ENCODE assay signal across 12 cellular contexts in genomic region chr1:93575586-93576271, GRCh38.
DNase-seq lines count a peak whose midpoint lies in the region; ATAC-seq and TF ChIP-seq lines count a peak whose summit lies in the region.
"Had no signal": no experiment of that assay in that cellular context is flagged by ENCODE, and none has a peak within 500 bp of the region (broad histone marks: within the 10 kb centered on the region; RNA-seq: fewer than 3 reads in every experiment).

No MANE protein-coding gene starts in this region.

- H3K27me3 Mint-ChIP-seq in WTC11 (ENCODE audit: low read depth) = no peaks in the 10 kb centered on the region
- H3K27me3 Mint-ChIP-seq: naive thymus-derived CD4-positive, alpha-beta T cell had no signal

- DNase-seq in D341Med (ENCODE audit: low spot score) = peak; percentile 8
- DNase-seq in NCI-H1105 treated with DMSO at 0.1 percent for 48 hours (lab: John Stamatoyannopoulos, UW) = peak; percentile 87
- DNase-seq in WTC11 (ENCODE audit: low spot score) = no peak
- DNase-seq in left kidney (ENCODE audit: low read depth, low spot score) = peak; percentile 19
- no peak for DNase-seq in stimulated activated CD4-positive, alpha-beta T cell treated with anti-CD3 and anti-CD28 coated beads, Interleukin-12 subunit alpha, Interleukin-12 subunit beta, amount 100 ng/mL, for 4 hours
- DNase-seq in uterus = no peak
- DNase-seq: activated CD4-positive, alpha-beta T cell treated with anti-CD3 and anti-CD28 coated beads for 48 hours; activated gamma-delta T cell; KG1; naive thymus-derived CD4-positive, alpha-beta T cell had no signal

- peaks cover 14% of the 10 kb centered on the region for H3K36me3 Mint-ChIP-seq in WTC11
- H3K36me3 Mint-ChIP-seq: naive thymus-derived CD4-positive, alpha-beta T cell had no signal

- H3K27me3 ChIP-seq in uterus = no peaks in the 10 kb centered on the region

- intact Hi-C loops in uterus (cut with DNase I; ENCODE audit: low total_unique reads) = no loop called here

- no peak overlapping the region for H3K27ac ChIP-seq in uterus

- peak overlapping the region; percentile 41; the same call in 1 of the 2 replicates for H3K27ac Mint-ChIP-seq in WTC11
- H3K27ac Mint-ChIP-seq: naive thymus-derived CD4-positive, alpha-beta T cell had no signal

- TF ChIP-seq CTCF in WTC11 (IDR thresholded peaks at IDR 0.05) = no peak
- TF ChIP-seq CTCF in uterus (IDR thresholded peaks at IDR 0.05) = no peak

- H3K9me3 ChIP-seq in uterus = no peaks in the 10 kb centered on the region

- TF ChIP-seq POLR2A in uterus (IDR thresholded peaks at IDR 0.05) = no peak

- H3K4me1 Mint-ChIP-seq in WTC11 = peaks cover 24% of the 10 kb centered on the region
- H3K4me1 Mint-ChIP-seq: naive thymus-derived CD4-positive, alpha-beta T cell had no signal

- CTCF ChIA-PET in WTC11 (lab: Charles Lee) = interaction anchor here (0.8 to 1.5 kb wide), 4 partner anchors 238 to 271 kb away, joined by 3 to 4 read pairs (median 4); no protein-coding TSS in a partner anchor

- no peaks in the 10 kb centered on the region for H3K36me3 ChIP-seq in uterus

- no peak overlapping the region for H3K4me3 Mint-ChIP-seq in WTC11
- H3K4me3 Mint-ChIP-seq: naive thymus-derived CD4-positive, alpha-beta T cell had no signal

- no peaks in the 10 kb centered on the region for H3K9me3 Mint-ChIP-seq in WTC11
- H3K9me3 Mint-ChIP-seq: naive thymus-derived CD4-positive, alpha-beta T cell had no signal

- no peak; the same call in 1 of the 2 replicates for ATAC-seq in WTC11
- no peak for ATAC-seq in GM19328 (IDR thresholded peaks at IDR 0.05; ENCODE audit: unreplicated experiment)
- ATAC-seq in HG03039 (IDR thresholded peaks at IDR 0.05; ENCODE audit: unreplicated experiment) = no peak
- ATAC-seq: naive thymus-derived CD4-positive, alpha-beta T cell had no signal

- POLR2A ChIA-PET in WTC11 (lab: Charles Lee) = interaction anchor here (1.6 kb wide), 1 partner anchor 128 kb away, joined by 4 read pairs; the partner anchor contains the start of gene FNBP1L

- no peak overlapping the region for H3K4me3 ChIP-seq in uterus

- no peaks in the 10 kb centered on the region for H3K4me1 ChIP-seq in uterus

TF ChIP-seq in WTC11, 78 proteins besides CTCF, POLR2A, EP300 and RAD21:
- no peak for TF ChIP-seq CBFB (CRISPR knock-in tag; IDR thresholded peaks at IDR 0.05; ENCODE audit: low read depth)
- no peak for TF ChIP-seq HMGA2 (CRISPR knock-in tag; IDR thresholded peaks at IDR 0.05)
- TF ChIP-seq EMX1 (CRISPR knock-in tag; IDR thresholded peaks at IDR 0.05) = no peak
- TF ChIP-seq, protein P1, sequence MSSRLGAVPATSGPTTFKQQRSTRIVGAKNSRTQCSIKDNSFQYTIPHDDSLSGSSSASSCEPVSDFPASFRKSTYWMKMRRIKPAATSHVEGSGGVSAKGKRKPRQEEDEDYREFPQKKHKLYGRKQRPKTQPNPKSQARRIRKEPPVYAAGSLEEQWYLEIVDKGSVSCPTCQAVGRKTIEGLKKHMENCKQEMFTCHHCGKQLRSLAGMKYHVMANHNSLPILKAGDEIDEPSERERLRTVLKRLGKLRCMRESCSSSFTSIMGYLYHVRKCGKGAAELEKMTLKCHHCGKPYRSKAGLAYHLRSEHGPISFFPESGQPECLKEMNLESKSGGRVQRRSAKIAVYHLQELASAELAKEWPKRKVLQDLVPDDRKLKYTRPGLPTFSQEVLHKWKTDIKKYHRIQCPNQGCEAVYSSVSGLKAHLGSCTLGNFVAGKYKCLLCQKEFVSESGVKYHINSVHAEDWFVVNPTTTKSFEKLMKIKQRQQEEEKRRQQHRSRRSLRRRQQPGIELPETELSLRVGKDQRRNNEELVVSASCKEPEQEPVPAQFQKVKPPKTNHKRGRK (CRISPR knock-in tag; IDR thresholded peaks at IDR 0.05; ENCODE audit: borderline replicate concordance) = no peak
- TF ChIP-seq OVOL2 (CRISPR knock-in tag; IDR thresholded peaks at IDR 0.05; ENCODE audit: borderline replicate concordance) = no peak
- no peak for TF ChIP-seq NFATC4 (CRISPR knock-in tag; IDR thresholded peaks at IDR 0.05)
- TF ChIP-seq SMAD4 (CRISPR knock-in tag; IDR thresholded peaks at IDR 0.05) = no peak
- TF ChIP-seq, protein P2, sequence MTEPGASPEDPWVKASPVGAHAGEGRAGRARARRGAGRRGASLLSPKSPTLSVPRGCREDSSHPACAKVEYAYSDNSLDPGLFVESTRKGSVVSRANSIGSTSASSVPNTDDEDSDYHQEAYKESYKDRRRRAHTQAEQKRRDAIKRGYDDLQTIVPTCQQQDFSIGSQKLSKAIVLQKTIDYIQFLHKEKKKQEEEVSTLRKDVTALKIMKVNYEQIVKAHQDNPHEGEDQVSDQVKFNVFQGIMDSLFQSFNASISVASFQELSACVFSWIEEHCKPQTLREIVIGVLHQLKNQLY (CRISPR knock-in tag; IDR thresholded peaks at IDR 0.05) = no peak
- TF ChIP-seq, protein P3, sequence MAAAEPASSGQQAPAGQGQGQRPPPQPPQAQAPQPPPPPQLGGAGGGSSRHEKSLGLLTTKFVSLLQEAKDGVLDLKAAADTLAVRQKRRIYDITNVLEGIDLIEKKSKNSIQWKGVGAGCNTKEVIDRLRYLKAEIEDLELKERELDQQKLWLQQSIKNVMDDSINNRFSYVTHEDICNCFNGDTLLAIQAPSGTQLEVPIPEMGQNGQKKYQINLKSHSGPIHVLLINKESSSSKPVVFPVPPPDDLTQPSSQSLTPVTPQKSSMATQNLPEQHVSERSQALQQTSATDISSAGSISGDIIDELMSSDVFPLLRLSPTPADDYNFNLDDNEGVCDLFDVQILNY (CRISPR knock-in tag; IDR thresholded peaks at IDR 0.05) = no peak
- no peak for TF ChIP-seq ZNF232 (CRISPR knock-in tag; IDR thresholded peaks at IDR 0.05)
- TF ChIP-seq, protein P4, sequence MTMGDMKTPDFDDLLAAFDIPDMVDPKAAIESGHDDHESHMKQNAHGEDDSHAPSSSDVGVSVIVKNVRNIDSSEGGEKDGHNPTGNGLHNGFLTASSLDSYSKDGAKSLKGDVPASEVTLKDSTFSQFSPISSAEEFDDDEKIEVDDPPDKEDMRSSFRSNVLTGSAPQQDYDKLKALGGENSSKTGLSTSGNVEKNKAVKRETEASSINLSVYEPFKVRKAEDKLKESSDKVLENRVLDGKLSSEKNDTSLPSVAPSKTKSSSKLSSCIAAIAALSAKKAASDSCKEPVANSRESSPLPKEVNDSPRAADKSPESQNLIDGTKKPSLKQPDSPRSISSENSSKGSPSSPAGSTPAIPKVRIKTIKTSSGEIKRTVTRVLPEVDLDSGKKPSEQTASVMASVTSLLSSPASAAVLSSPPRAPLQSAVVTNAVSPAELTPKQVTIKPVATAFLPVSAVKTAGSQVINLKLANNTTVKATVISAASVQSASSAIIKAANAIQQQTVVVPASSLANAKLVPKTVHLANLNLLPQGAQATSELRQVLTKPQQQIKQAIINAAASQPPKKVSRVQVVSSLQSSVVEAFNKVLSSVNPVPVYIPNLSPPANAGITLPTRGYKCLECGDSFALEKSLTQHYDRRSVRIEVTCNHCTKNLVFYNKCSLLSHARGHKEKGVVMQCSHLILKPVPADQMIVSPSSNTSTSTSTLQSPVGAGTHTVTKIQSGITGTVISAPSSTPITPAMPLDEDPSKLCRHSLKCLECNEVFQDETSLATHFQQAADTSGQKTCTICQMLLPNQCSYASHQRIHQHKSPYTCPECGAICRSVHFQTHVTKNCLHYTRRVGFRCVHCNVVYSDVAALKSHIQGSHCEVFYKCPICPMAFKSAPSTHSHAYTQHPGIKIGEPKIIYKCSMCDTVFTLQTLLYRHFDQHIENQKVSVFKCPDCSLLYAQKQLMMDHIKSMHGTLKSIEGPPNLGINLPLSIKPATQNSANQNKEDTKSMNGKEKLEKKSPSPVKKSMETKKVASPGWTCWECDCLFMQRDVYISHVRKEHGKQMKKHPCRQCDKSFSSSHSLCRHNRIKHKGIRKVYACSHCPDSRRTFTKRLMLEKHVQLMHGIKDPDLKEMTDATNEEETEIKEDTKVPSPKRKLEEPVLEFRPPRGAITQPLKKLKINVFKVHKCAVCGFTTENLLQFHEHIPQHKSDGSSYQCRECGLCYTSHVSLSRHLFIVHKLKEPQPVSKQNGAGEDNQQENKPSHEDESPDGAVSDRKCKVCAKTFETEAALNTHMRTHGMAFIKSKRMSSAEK (CRISPR knock-in tag; IDR thresholded peaks at IDR 0.05; ENCODE audit: borderline replicate concordance) = no peak
- no peak for TF ChIP-seq GABPB1 (CRISPR knock-in tag; IDR thresholded peaks at IDR 0.05)
- TF ChIP-seq MXD4 (CRISPR knock-in tag; IDR thresholded peaks at IDR 0.05; ENCODE audit: borderline replicate concordance) = no peak
- TF ChIP-seq TP53 (CRISPR knock-in tag; IDR thresholded peaks at IDR 0.05) = no peak
- no peak for TF ChIP-seq E2F4 (CRISPR knock-in tag; IDR thresholded peaks at IDR 0.05; ENCODE audit: borderline replicate concordance, low read depth)

Comparison
In these comparisons a context has a peak if more than half of its experiments do, and no peak if none do; other contexts are left out.
1. DNase-seq: peak in D341Med (single experiment), NCI-H1105 treated with DMSO at 0.1 percent for 48 hours (single experiment) and left kidney (single experiment); none in WTC11 (single experiment), stimulated activated CD4-positive, alpha-beta T cell treated with anti-CD3 and anti-CD28 coated beads, Interleukin-12 subunit alpha, Interleukin-12 subunit beta, amount 100 ng/mL, for 4 hours (single experiment) and uterus (0 of 2).